Comparison of ENCODE assay signal across 8 cellular contexts in genomic region chr7:113086431-113086888, GRCh38. TPM values are rescaled to one million over a fixed set of nuclear protein-coding genes. Genes with fewer than 3 reads are reported as not detected.
DNase-seq lines count a peak whose midpoint lies in the region; ATAC-seq and TF ChIP-seq lines count a peak whose summit lies in the region.

Gene GPR85, minus strand, starts transcription at chr7:113086827. Its CDS starts 2,106 bp downstream, at chr7:113084721.

- TF ChIP-seq POLR2A in suprapubic skin (IDR thresholded peaks at IDR 0.05): no peak

- peaks cover 35% of the 10 kb centered on the region for H3K27me3 Mint-ChIP-seq in activated CD8-positive, alpha-beta T cell treated with anti-CD3 and anti-CD28 coated beads, Interleukin-2, amount 10 ng/mL, durations not matched to agents 7 days and 5 days (ENCODE audit: low read depth)

- TF ChIP-seq CTCF in GM12864 (IDR thresholded peaks at IDR 0.05; ENCODE audit: low read depth, low read length, missing control alignments): no peak
- no peak for TF ChIP-seq CTCF in mucosa of descending colon (IDR thresholded peaks at IDR 0.05)
- no peak for TF ChIP-seq CTCF in suprapubic skin (IDR thresholded peaks at IDR 0.05)

- H3K9me3 ChIP-seq in mucosa of descending colon (no peaks in the 10 kb centered on the region), suprapubic skin (no peaks in the 10 kb centered on the region)

- H3K27me3 ChIP-seq in suprapubic skin: no peaks in the 10 kb centered on the region

- WGBS in suprapubic skin: 1% methylated on average over 29 of the region's 29 CpGs

- H3K36me3 ChIP-seq in mucosa of descending colon (ENCODE audit: low read depth): no peaks in the 10 kb centered on the region
- no peaks in the 10 kb centered on the region for H3K36me3 ChIP-seq in suprapubic skin

- peak within 1 kb of the TSS; percentile 82 for H3K27ac ChIP-seq in epithelial cell of prostate
- H3K27ac ChIP-seq in suprapubic skin: peak within 1 kb of the TSS; percentile 51

- peak within 1 kb of the TSS; percentile 29; the same call in 1 of the 2 replicates for H3K4me3 ChIP-seq in GM12864 (ENCODE audit: low read depth, low read length)
- H3K4me3 ChIP-seq in mucosa of descending colon: no peak within 1 kb of the TSS
- peak within 1 kb of the TSS; percentile 57 for H3K4me3 ChIP-seq in suprapubic skin

- H3K9me3 Mint-ChIP-seq in activated CD8-positive, alpha-beta T cell treated with anti-CD3 and anti-CD28 coated beads, Interleukin-2, amount 10 ng/mL, durations not matched to agents 7 days and 5 days (ENCODE audit: insufficient read depth): no peaks in the 10 kb centered on the region

- no peak within 1 kb of the TSS for H3K27ac Mint-ChIP-seq in activated CD8-positive, alpha-beta T cell treated with anti-CD3 and anti-CD28 coated beads, Interleukin-2, amount 10 ng/mL, durations not matched to agents 7 days and 5 days

- POLR2A ChIA-PET in activated CD8-positive, alpha-beta T cell treated with anti-CD3 and anti-CD28 coated beads, Interleukin-2, amount 10 ng/mL, durations not matched to agents 7 days and 5 days (lab: Charles Lee): no interaction called here

- no peak within 1 kb of the TSS for H3K4me3 Mint-ChIP-seq in activated CD8-positive, alpha-beta T cell treated with anti-CD3 and anti-CD28 coated beads, Interleukin-2, amount 10 ng/mL, durations not matched to agents 7 days and 5 days

- H3K4me1 ChIP-seq in mucosa of descending colon (ENCODE audit: low read depth): no peaks in the 10 kb centered on the region
- H3K4me1 ChIP-seq in suprapubic skin: peaks cover 16% of the 10 kb centered on the region

- ATAC-seq in HG02623 (IDR thresholded peaks at IDR 0.05; ENCODE audit: unreplicated experiment) (peak; percentile 85), mucosa of descending colon (peak; percentile 58)
- ATAC-seq in activated CD8-positive, alpha-beta T cell treated with anti-CD3 and anti-CD28 coated beads, Interleukin-2, amount 10 ng/mL, durations not matched to agents 7 days and 5 days: peak; percentile 88

- no peak for TF ChIP-seq EP300 in suprapubic skin (IDR thresholded peaks at IDR 0.05)

- intact Hi-C loops in mucosa of descending colon (cut with DNase I, micrococcal nuclease): no loop called here

- DNase-seq in GM12864 (ENCODE audit: low read depth) (no peak), NCI-H1930 (lab: John Stamatoyannopoulos, UW) (peak; percentile 47 to 71), epithelial cell of prostate (ENCODE audit: low read depth, low spot score) (no peak), mucosa of descending colon (peak; percentile 16 to 53 (median 38)), suprapubic skin (ENCODE audit: low spot score in 2 of 2) (no peak), NCI-H2029 (lab: John Stamatoyannopoulos, UW) (no peak)
- peak; percentile 42 for DNase-seq in activated CD8-positive, alpha-beta T cell treated with anti-CD3 and anti-CD28 coated beads, Interleukin-2, amount 10 ng/mL, durations not matched to agents 7 days and 5 days

- no peaks in the 10 kb centered on the region for H3K36me3 Mint-ChIP-seq in activated CD8-positive, alpha-beta T cell treated with anti-CD3 and anti-CD28 coated beads, Interleukin-2, amount 10 ng/mL, durations not matched to agents 7 days and 5 days (ENCODE audit: low read depth)

- CTCF ChIA-PET in activated CD8-positive, alpha-beta T cell treated with anti-CD3 and anti-CD28 coated beads, Interleukin-2, amount 10 ng/mL, durations not matched to agents 7 days and 5 days (lab: Charles Lee): no interaction called here

- H3K4me1 Mint-ChIP-seq in activated CD8-positive, alpha-beta T cell treated with anti-CD3 and anti-CD28 coated beads, Interleukin-2, amount 10 ng/mL, durations not matched to agents 7 days and 5 days (ENCODE audit: low read depth): peaks cover 2% of the 10 kb centered on the region

RNA-seq across cellular contexts. Expression of gene GPR85, which starts in this region (rescaled TPM):
- not detected for total RNA-seq in activated CD8-positive, alpha-beta T cell treated with anti-CD3 and anti-CD28 coated beads, Interleukin-2, amount 10 ng/mL, durations not matched to agents 7 days and 5 days
- under 1 TPM; 0.12 to 0.70 (median 0.57) TPM for total RNA-seq in mucosa of descending colon
- under 1 TPM in 3 of 4 donors, not detected in 1; 0.13 to 0.40 (median 0.17) TPM for total RNA-seq in suprapubic skin

Comparison
In these comparisons a context has a peak if more than half of its experiments do, and no peak if none do; other contexts are left out.
1. Peak in DNase-seq and ATAC-seq in activated CD8-positive, alpha-beta T cell treated with anti-CD3 and anti-CD28 coated beads, Interleukin-2, amount 10 ng/mL, durations not matched to agents 7 days and 5 days; RNA of the gene not detected or under 1 TPM.
2. Peak in DNase-seq and ATAC-seq in mucosa of descending colon; RNA of the gene not detected or under 1 TPM.
3. DNase-seq: peak in NCI-H1930 (2 of 2); none in GM12864 (single experiment), epithelial cell of prostate (single experiment), suprapubic skin (0 of 2) and NCI-H2029 (single experiment).
4. Peak in every context shown above with its lines, with median percentiles within 50 percentile points of each other: ATAC-seq.